1 cellular context compared by ENCODE assay signal in genomic region chr7:39833865-39834634, GRCh38.
TF ChIP-seq lines count a peak whose summit lies in the region.

No MANE protein-coding gene starts in this region.

TF ChIP-seq in endothelial cell of umbilical vein, 7 proteins besides CTCF, POLR2A, EP300 and RAD21:
- TF ChIP-seq EZH2 (IDR thresholded peaks at IDR 0.05; ENCODE audit: borderline replicate concordance, low read depth, low read length, severe bottlenecking): peak; percentile 84
